In the genomic region with DNA sequence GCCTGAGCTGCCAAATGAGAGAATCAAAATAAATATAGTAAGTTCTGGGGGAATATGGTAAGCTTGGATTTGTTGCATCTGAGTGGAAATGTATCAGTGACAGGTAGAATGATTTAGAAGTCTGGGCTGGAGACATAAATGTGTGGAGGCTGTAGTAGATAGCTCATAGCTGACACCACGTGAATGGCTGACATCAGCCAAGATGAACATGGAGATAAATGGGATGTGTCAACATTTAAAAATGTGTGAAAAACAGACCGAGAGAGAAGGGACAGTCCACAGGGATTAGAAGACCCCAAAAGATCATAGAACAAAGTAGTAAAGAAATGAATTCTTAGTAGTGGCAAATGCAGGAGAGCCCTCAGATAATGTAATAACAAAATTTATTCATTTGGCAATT, we compare ENCODE assay signal across 24 cellular contexts. TPM values are rescaled to one million over a fixed set of nuclear protein-coding genes. Genes with fewer than 3 reads are reported as not detected.
DNase-seq lines count a peak whose midpoint lies in the region; FAIRE-seq and TF ChIP-seq lines count a peak whose summit lies in the region.
"Had no signal": no experiment of that assay in that cellular context is flagged by ENCODE, and none has a peak within 500 bp of the region (broad histone marks: within the 10 kb centered on the region; RNA-seq: fewer than 3 reads in every experiment).

No MANE protein-coding gene starts in this region.

- peak; percentile 39 for DNase-seq in activated CD4-positive, alpha-beta T cell treated with anti-CD3 and anti-CD28 coated beads, Interleukin-2, amount 10 ng/mL, durations not matched to agents 24 days and 14 days
- no peak for DNase-seq in activated CD4-positive, alpha-beta T cell treated with anti-CD3 and anti-CD28 coated beads for 1 hour
- peak; percentile 76 for DNase-seq in M059J (ENCODE audit: low read depth)
- DNase-seq in mammary epithelial cell = peak; percentile 26
- DNase-seq in lung microvascular endothelial cell (ENCODE audit: low read depth in 2 of 2) = peak; percentile 52 to 63
- no peak for DNase-seq in chondrocyte (ENCODE audit: low spot score)
- no peak for DNase-seq in frontal cortex (ENCODE audit: low spot score in 2 of 2)
- no peak for DNase-seq in SHP77 (lab: John Stamatoyannopoulos, UW)
- DNase-seq: activated CD4-positive, alpha-beta T cell treated with anti-CD3 and anti-CD28 coated beads, Interleukin-2, amount 10 ng/mL, durations not matched to agents 7 days and 5 days; CD4-positive, alpha-beta memory T cell; colonic mucosa; DMS53; effector memory CD8-positive, alpha-beta T cell; esophagus squamous epithelium; glutamatergic neuron; kidney; NCI-H524; nucleus accumbens; psoas muscle; transverse colon had no signal

- no peaks in the 10 kb centered on the region for H3K4me1 Mint-ChIP-seq in activated CD4-positive, alpha-beta T cell treated with anti-CD3 and anti-CD28 coated beads, Interleukin-2, amount 10 ng/mL, durations not matched to agents 24 days and 14 days
- peaks cover 4% of the 10 kb centered on the region for H3K4me1 Mint-ChIP-seq in chondrocyte (ENCODE audit: low read depth)
- H3K4me1 Mint-ChIP-seq: activated CD4-positive, alpha-beta T cell treated with anti-CD3 and anti-CD28 coated beads, Interleukin-2, amount 10 ng/mL, durations not matched to agents 7 days and 5 days; CD4-positive, alpha-beta memory T cell had no signal

- CTCF ChIA-PET in mammary epithelial cell (lab: Charles Lee; ENCODE audit: low non-redundant PET) = no interaction called here

- H3K27me3 Mint-ChIP-seq in activated CD4-positive, alpha-beta T cell treated with anti-CD3 and anti-CD28 coated beads, Interleukin-2, amount 10 ng/mL, durations not matched to agents 24 days and 14 days = no peaks in the 10 kb centered on the region
- no peaks in the 10 kb centered on the region for H3K27me3 Mint-ChIP-seq in chondrocyte (ENCODE audit: low read depth)
- H3K27me3 Mint-ChIP-seq: CD4-positive, alpha-beta memory T cell; effector memory CD8-positive, alpha-beta T cell had no signal

- intact Hi-C loops in activated CD4-positive, alpha-beta T cell treated with anti-CD3 and anti-CD28 coated beads, Interleukin-2, amount 10 ng/mL, durations not matched to agents 24 days and 14 days (cut with micrococcal nuclease) = no loop called here
- intact Hi-C loops in mammary epithelial cell (cut with micrococcal nuclease) = no loop called here

- H3K79me2 ChIP-seq in mammary epithelial cell (ENCODE audit: insufficient read depth, low read length) = no peaks in the 10 kb centered on the region

- no peak overlapping the region for H3K4me2 ChIP-seq in mammary epithelial cell (ENCODE audit: insufficient read depth, low read depth, low read length)

- H2AFZ ChIP-seq in mammary epithelial cell (ENCODE audit: low read depth, low read length) = no peak overlapping the region

- H4K20me1 ChIP-seq in mammary epithelial cell (ENCODE audit: insufficient read depth, low read length) = no peaks in the 10 kb centered on the region

- H3K27me3 ChIP-seq in mammary epithelial cell (ENCODE audit: insufficient read depth, low read length) = no peaks in the 10 kb centered on the region
- H3K27me3 ChIP-seq: colonic mucosa, esophagus squamous epithelium, transverse colon had no signal

- no peak for FAIRE-seq in frontal cortex (lab: Jason Lieb, UNC)
- FAIRE-seq: H1, kidney had no signal

- no peaks in the 10 kb centered on the region for H3K4me1 ChIP-seq in mammary epithelial cell (ENCODE audit: insufficient read depth, low read length)
- H3K4me1 ChIP-seq: colonic mucosa, esophagus squamous epithelium, psoas muscle, transverse colon had no signal

- peaks cover 21% of the 10 kb centered on the region for H3K36me3 Mint-ChIP-seq in activated CD4-positive, alpha-beta T cell treated with anti-CD3 and anti-CD28 coated beads, Interleukin-2, amount 10 ng/mL, durations not matched to agents 24 days and 14 days (ENCODE audit: low read depth)
- peaks cover 17% of the 10 kb centered on the region for H3K36me3 Mint-ChIP-seq in chondrocyte (ENCODE audit: low read depth)

- peaks cover 10% of the 10 kb centered on the region for H3K9me3 Mint-ChIP-seq in activated CD4-positive, alpha-beta T cell treated with anti-CD3 and anti-CD28 coated beads, Interleukin-2, amount 10 ng/mL, durations not matched to agents 24 days and 14 days
- H3K9me3 Mint-ChIP-seq in chondrocyte (ENCODE audit: low read depth) = peaks cover 16% of the 10 kb centered on the region

- H3K36me3 ChIP-seq in mammary epithelial cell (ENCODE audit: insufficient read depth, low read length) = peaks cover 10% of the 10 kb centered on the region
- H3K36me3 ChIP-seq: colonic mucosa had no signal

- H3K27ac ChIP-seq in mammary epithelial cell (ENCODE audit: insufficient read depth, low read depth, low read length) = no peak overlapping the region
- H3K27ac ChIP-seq: 22Rv1, colonic mucosa, esophagus squamous epithelium, psoas muscle, transverse colon, VCaP had no signal

- H3K4me3 Mint-ChIP-seq in activated CD4-positive, alpha-beta T cell treated with anti-CD3 and anti-CD28 coated beads, Interleukin-2, amount 10 ng/mL, durations not matched to agents 24 days and 14 days = no peak overlapping the region
- H3K4me3 Mint-ChIP-seq in chondrocyte (ENCODE audit: unreplicated experiment) = no peak overlapping the region
- H3K4me3 Mint-ChIP-seq: activated CD4-positive, alpha-beta T cell treated with anti-CD3 and anti-CD28 coated beads, Interleukin-2, amount 10 ng/mL, durations not matched to agents 7 days and 5 days; CD4-positive, alpha-beta memory T cell; effector memory CD8-positive, alpha-beta T cell had no signal

- 71% methylated on average over 2 of the region's 2 CpGs for WGBS in mammary epithelial cell (ENCODE audit: low coverage, missing lambda C conversion rate)

- in situ Hi-C loops in mammary epithelial cell (cut with MboI; ENCODE audit: low sequenced_read_pairs in 2 of 2) = no loop called here

- no peak overlapping the region for H3K4me3 ChIP-seq in mammary epithelial cell (replicated peaks in 1 of 3; ENCODE audit: insufficient read depth in 1 of 3, low read depth in 2 of 3, low read length in 3 of 3)
- H3K4me3 ChIP-seq: colonic mucosa, esophagus squamous epithelium, lung, psoas muscle, transverse colon had no signal

- dilution Hi-C loops in mammary epithelial cell (cut with HindIII; ENCODE audit: low sequenced_read_pairs) = no loop called here

- no peak overlapping the region for H3K27ac Mint-ChIP-seq in activated CD4-positive, alpha-beta T cell treated with anti-CD3 and anti-CD28 coated beads, Interleukin-2, amount 10 ng/mL, durations not matched to agents 24 days and 14 days
- no peak overlapping the region for H3K27ac Mint-ChIP-seq in chondrocyte (ENCODE audit: unreplicated experiment)
- H3K27ac Mint-ChIP-seq: activated CD4-positive, alpha-beta T cell treated with anti-CD3 and anti-CD28 coated beads, Interleukin-2, amount 10 ng/mL, durations not matched to agents 7 days and 5 days; CD4-positive, alpha-beta memory T cell; effector memory CD8-positive, alpha-beta T cell had no signal

- no peak overlapping the region for H3K9ac ChIP-seq in mammary epithelial cell (ENCODE audit: insufficient read depth, low read length)

- H3K9me3 ChIP-seq in mammary epithelial cell (replicated peaks; ENCODE audit: insufficient read depth, low read length) = peaks cover 4% of the 10 kb centered on the region
- H3K9me3 ChIP-seq: colonic mucosa, psoas muscle had no signal

- BruUV-seq in mammary epithelial cell (replicated peaks; lab: Mats Ljungman, UMichigan) = no TSS peak

- no peak for TF ChIP-seq CTCF in mammary epithelial cell (conservative IDR thresholded peaks at IDR 0.05 in 1 of 2, IDR thresholded peaks at IDR 0.05 in 1 of 2; ENCODE audit: extremely low read depth in 1 of 2, insufficient read depth in 1 of 2, low read depth in 1 of 2, low read length in 2 of 2)
- TF ChIP-seq CTCF in chondrocyte (IDR thresholded peaks at IDR 0.05) = no peak

RNA-seq across cellular contexts. Expression of a gene that starts 40.9 kb away (rescaled TPM):
- 480 and 484 TPM in 2 replicates for total RNA-seq in activated CD4-positive, alpha-beta T cell treated with anti-CD3 and anti-CD28 coated beads, Interleukin-2, amount 10 ng/mL, durations not matched to agents 24 days and 14 days
- 204 and 300 TPM in 2 replicates for total RNA-seq in M059J (2014; rRNA removed; shearing (Covaris generic))
- 100 to 1,000 TPM in 1 of 2 donors, 10 to 100 TPM in 1; 93.7 to 132 TPM for total RNA-seq in mammary epithelial cell
- polyA plus RNA-seq in mammary epithelial cell = 55.5 TPM
- 35.1 TPM for polyA minus RNA-seq in mammary epithelial cell
- total RNA-seq in lung microvascular endothelial cell = 172 and 320 TPM in 2 replicates
- total RNA-seq in chondrocyte = 24.2 to 30.4 TPM (median 27.5 TPM) in 3 replicates
- 50.1 TPM for total RNA-seq in frontal cortex

Comparison
In these comparisons a context has a peak if more than half of its experiments do, and no peak if none do; other contexts are left out.
1. DNase-seq: peak in activated CD4-positive, alpha-beta T cell treated with anti-CD3 and anti-CD28 coated beads, Interleukin-2, amount 10 ng/mL, durations not matched to agents 24 days and 14 days (single experiment), M059J (single experiment), mammary epithelial cell (single experiment) and lung microvascular endothelial cell (2 of 2); none in activated CD4-positive, alpha-beta T cell treated with anti-CD3 and anti-CD28 coated beads for 1 hour (single experiment), chondrocyte (single experiment), frontal cortex (0 of 2) and SHP77 (0 of 2).